In the genomic region with DNA sequence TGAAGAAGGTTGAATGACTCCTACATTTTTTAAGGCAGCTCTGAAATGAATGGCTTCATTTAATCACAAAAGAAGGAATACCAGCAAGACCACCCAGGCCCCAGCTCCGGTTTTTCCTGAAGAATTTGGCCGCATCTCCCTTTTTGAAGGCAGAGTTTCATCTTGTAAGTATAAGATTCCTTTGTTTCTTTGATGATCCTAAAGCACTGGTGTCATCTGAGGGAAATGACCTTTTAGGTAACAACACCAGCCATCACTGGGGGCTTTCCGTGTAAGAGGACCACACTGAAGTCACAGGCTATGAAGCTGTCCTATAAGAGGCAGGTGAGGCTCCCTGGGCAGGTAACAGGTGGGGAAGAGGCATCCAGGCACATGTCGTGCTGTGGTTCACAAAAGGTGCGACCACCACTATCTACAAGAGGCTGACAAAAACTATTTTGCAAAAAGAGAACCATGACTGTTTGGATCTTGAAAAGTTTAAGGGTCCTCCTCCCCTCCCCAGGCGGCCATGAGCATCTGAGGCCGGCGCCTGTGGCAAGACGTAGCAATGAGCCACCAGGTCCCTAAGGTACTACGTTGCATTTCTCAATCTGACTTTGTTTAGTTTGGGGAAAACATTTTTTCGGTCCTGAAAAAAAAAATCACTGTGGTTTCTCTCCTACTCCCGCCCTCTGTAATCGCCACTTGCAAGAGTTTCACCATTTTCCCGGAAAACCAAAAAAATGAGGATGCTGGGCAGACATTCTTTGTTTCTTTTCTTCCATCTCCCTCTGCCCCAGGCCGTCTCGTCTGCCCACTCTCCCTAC, we compare ENCODE assay signal across 13 cellular contexts. TPM values are rescaled to one million over a fixed set of nuclear protein-coding genes. Genes with fewer than 3 reads are reported as not detected.
DNase-seq lines count a peak whose midpoint lies in the region; ATAC-seq and TF ChIP-seq lines count a peak whose summit lies in the region.
"Had no signal": no experiment of that assay in that cellular context is flagged by ENCODE, and none has a peak within 500 bp of the region (broad histone marks: within the 10 kb centered on the region; RNA-seq: fewer than 3 reads in every experiment).

No MANE protein-coding gene starts in this region.

- H3K79me1 ChIP-seq in H9 (ENCODE audit: insufficient read depth, low read depth, low read length, poor library complexity, severe bottlenecking) = no peaks in the 10 kb centered on the region

- H3T11ph ChIP-seq in H9 (ENCODE audit: low read length) = no peak overlapping the region

- no peak overlapping the region for H3K4me2 ChIP-seq in H9 (ENCODE audit: insufficient read depth, insufficient read length, low read length)

- no peak overlapping the region for H3K4ac ChIP-seq in H9 (ENCODE audit: low read depth, low read length)

- no peaks in the 10 kb centered on the region for H3K36me3 Mint-ChIP-seq in H9 (ENCODE audit: insufficient read depth in 1 of 3, low read depth in 3 of 3)
- no peaks in the 10 kb centered on the region for H3K36me3 Mint-ChIP-seq in T-helper 17 cell (ENCODE audit: low read depth)
- no peaks in the 10 kb centered on the region for H3K36me3 Mint-ChIP-seq in stimulated activated memory B cell treated with anti-CD40 and anti-IgM and Interleukin-4, amounts not matched to agents 10 μg/mL and 1 μg/mL and 100 μg/mL, for 72 hours
- H3K36me3 Mint-ChIP-seq in activated naive CD8-positive, alpha-beta T cell treated with anti-CD3 and anti-CD28 coated beads, Interleukin-2, amount 50 U/mL, for 24 hours (ENCODE audit: low read depth) = no peaks in the 10 kb centered on the region
- no peaks in the 10 kb centered on the region for H3K36me3 Mint-ChIP-seq in osteocyte (ENCODE audit: unreplicated experiment)

- no peak overlapping the region for H4K5ac ChIP-seq in H9 (ENCODE audit: insufficient read length, low read depth, low read length)

- H2AK5ac ChIP-seq in H9 (ENCODE audit: insufficient read length, low read length) = no peak overlapping the region

- H3K27me3 Mint-ChIP-seq in H9 (ENCODE audit: low read depth) (peaks cover 4% of the 10 kb centered on the region; the same call in 1 of the 2 replicates), T-helper 17 cell (no peaks in the 10 kb centered on the region), osteocyte (ENCODE audit: unreplicated experiment) (no peaks in the 10 kb centered on the region)
- H3K27me3 Mint-ChIP-seq in stimulated activated memory B cell treated with anti-CD40 and anti-IgM and Interleukin-4, amounts not matched to agents 10 μg/mL and 1 μg/mL and 100 μg/mL, for 72 hours = no peaks in the 10 kb centered on the region
- no peaks in the 10 kb centered on the region for H3K27me3 Mint-ChIP-seq in activated naive CD8-positive, alpha-beta T cell treated with anti-CD3 and anti-CD28 coated beads, Interleukin-2, amount 50 U/mL, for 24 hours

- H3K4me1 ChIP-seq in H9 (ENCODE audit: insufficient read depth, low read length) = peaks cover 12% of the 10 kb centered on the region
- H3K4me1 ChIP-seq: esophagus muscularis mucosa had no signal

- no peaks in the 10 kb centered on the region; a peak in 1 of 5 replicates for H3K9me3 Mint-ChIP-seq in H9
- H3K9me3 Mint-ChIP-seq in stimulated activated memory B cell treated with anti-CD40 and anti-IgM and Interleukin-4, amounts not matched to agents 10 μg/mL and 1 μg/mL and 100 μg/mL, for 72 hours = no peaks in the 10 kb centered on the region
- no peaks in the 10 kb centered on the region for H3K9me3 Mint-ChIP-seq in activated naive CD8-positive, alpha-beta T cell treated with anti-CD3 and anti-CD28 coated beads, Interleukin-2, amount 50 U/mL, for 24 hours
- H3K9me3 Mint-ChIP-seq in osteocyte (ENCODE audit: unreplicated experiment) = no peaks in the 10 kb centered on the region

- H2AFZ ChIP-seq in H9 (ENCODE audit: low read length) = no peak overlapping the region

- no peaks in the 10 kb centered on the region for H3K27me3 ChIP-seq in H9 (ENCODE audit: insufficient read depth, low read length)
- H3K27me3 ChIP-seq: esophagus muscularis mucosa had no signal

- no peaks in the 10 kb centered on the region for H3K79me2 ChIP-seq in H9 (ENCODE audit: insufficient read depth, low read length)

- H3K4me1 Mint-ChIP-seq in H9 (peaks cover 33 to 39% of the 10 kb centered on the region in 2 experiments), T-helper 17 cell (peaks cover 6% of the 10 kb centered on the region), osteocyte (ENCODE audit: unreplicated experiment) (peaks cover 23% of the 10 kb centered on the region)
- peaks cover 16% of the 10 kb centered on the region for H3K4me1 Mint-ChIP-seq in stimulated activated memory B cell treated with anti-CD40 and anti-IgM and Interleukin-4, amounts not matched to agents 10 μg/mL and 1 μg/mL and 100 μg/mL, for 72 hours
- peaks cover 16% of the 10 kb centered on the region for H3K4me1 Mint-ChIP-seq in activated naive CD8-positive, alpha-beta T cell treated with anti-CD3 and anti-CD28 coated beads, Interleukin-2, amount 50 U/mL, for 24 hours

- no peaks in the 10 kb centered on the region for H3K23me2 ChIP-seq in H9 (ENCODE audit: insufficient read length, low read depth, low read length, poor library complexity, severe bottlenecking)

- TF ChIP-seq CTCF in H9 (conservative IDR thresholded peaks at IDR 0.05) = no peak
- no peak for TF ChIP-seq CTCF in fibroblast of mammary gland (conservative IDR thresholded peaks at IDR 0.05; ENCODE audit: control insufficient read depth, insufficient read depth, low read depth, low read length)
- no peak for TF ChIP-seq CTCF in osteocyte (IDR thresholded peaks at IDR 0.05)

- no CpG with 5 or more reads among the region's 16 CpGs for WGBS in H9 (ENCODE audit: extremely low coverage, insufficient read length, low lambda C conversion rate)

- H4K91ac ChIP-seq in H9 (ENCODE audit: insufficient read length, low read depth, low read length) = no peak overlapping the region

- H3K18ac ChIP-seq in H9 (ENCODE audit: insufficient read length, low read depth, low read length) = no peak overlapping the region

- H2BK120ac ChIP-seq in H9 (ENCODE audit: low read depth, low read length, poor library complexity, severe bottlenecking) = no peak overlapping the region

- no peak overlapping the region for H2BK5ac ChIP-seq in H9 (ENCODE audit: insufficient read length, low read length)

- no peaks in the 10 kb centered on the region for H4K20me1 ChIP-seq in H9 (ENCODE audit: control insufficient read depth, insufficient read depth, insufficient read length)

- no peak overlapping the region for H2BK20ac ChIP-seq in H9 (ENCODE audit: low read depth, low read length, poor library complexity, severe bottlenecking)

- H2BK12ac ChIP-seq in H9 (ENCODE audit: insufficient read length, low read depth, low read length) = no peak overlapping the region

- no peak overlapping the region for H3K4me3 ChIP-seq in fibroblast of mammary gland (ENCODE audit: control insufficient read depth, low read depth, low read length)
- H3K4me3 ChIP-seq: esophagus muscularis mucosa had no signal

- H3K9ac ChIP-seq in H9 (ENCODE audit: extremely low read depth, insufficient read length, low read length) = no peak overlapping the region

- H3K14ac ChIP-seq in H9 (ENCODE audit: insufficient read depth, low read length) = no peak overlapping the region

- H3K27ac Mint-ChIP-seq in H9 = peak overlapping the region; percentile 10 to 49 (median 12); a peak in 3 of 7 replicates
- peak overlapping the region; percentile 51 for H3K27ac Mint-ChIP-seq in T-helper 17 cell
- H3K27ac Mint-ChIP-seq in stimulated activated memory B cell treated with anti-CD40 and anti-IgM and Interleukin-4, amounts not matched to agents 10 μg/mL and 1 μg/mL and 100 μg/mL, for 72 hours = peak overlapping the region; percentile 76
- no peak overlapping the region for H3K27ac Mint-ChIP-seq in activated naive CD8-positive, alpha-beta T cell treated with anti-CD3 and anti-CD28 coated beads, Interleukin-2, amount 50 U/mL, for 24 hours
- H3K27ac Mint-ChIP-seq in osteocyte (ENCODE audit: unreplicated experiment) = no peak overlapping the region

- no peak overlapping the region for H3K56ac ChIP-seq in H9 (ENCODE audit: insufficient read length, low read depth, low read length)

- H3K27ac ChIP-seq in H9 (ENCODE audit: insufficient read length, low read depth, low read length) = no peak overlapping the region
- H3K27ac ChIP-seq: esophagus muscularis mucosa had no signal

- H3K9me3 ChIP-seq in H9 (ENCODE audit: control insufficient read depth, low read depth, low read length) = no peaks in the 10 kb centered on the region
- H3K9me3 ChIP-seq in T-helper 17 cell (ENCODE audit: control insufficient read depth, low read length, poor library complexity, severe bottlenecking) = no peaks in the 10 kb centered on the region
- H3K9me3 ChIP-seq: esophagus muscularis mucosa had no signal

- no peak for ATAC-seq in T-helper 17 cell
- ATAC-seq in stimulated activated memory B cell treated with anti-CD40 and anti-IgM and Interleukin-4, amounts not matched to agents 10 μg/mL and 1 μg/mL and 100 μg/mL, for 72 hours = no peak
- no peak for ATAC-seq in activated naive CD8-positive, alpha-beta T cell treated with anti-CD3 and anti-CD28 coated beads, Interleukin-2, amount 50 U/mL, for 24 hours

- H4K8ac ChIP-seq in H9 (replicated peaks; ENCODE audit: insufficient read length, low read depth, low read length) = no peak overlapping the region

- no peak overlapping the region for H2BK15ac ChIP-seq in H9 (ENCODE audit: low read depth, low read length)

- H3K4me3 Mint-ChIP-seq in H9 (no peak overlapping the region), T-helper 17 cell (no peak overlapping the region), osteocyte (ENCODE audit: unreplicated experiment) (no peak overlapping the region)
- no peak overlapping the region for H3K4me3 Mint-ChIP-seq in stimulated activated memory B cell treated with anti-CD40 and anti-IgM and Interleukin-4, amounts not matched to agents 10 μg/mL and 1 μg/mL and 100 μg/mL, for 72 hours
- H3K4me3 Mint-ChIP-seq in activated naive CD8-positive, alpha-beta T cell treated with anti-CD3 and anti-CD28 coated beads, Interleukin-2, amount 50 U/mL, for 24 hours = no peak overlapping the region

- DNase-seq in H9 = no peak
- DNase-seq in T-helper 17 cell = no peak
- peak; percentile 21 for DNase-seq in fibroblast of mammary gland (ENCODE audit: low read depth)
- no peak for DNase-seq in iPS-NIHi11 (ENCODE audit: low spot score)
- DNase-seq in activated naive CD8-positive, alpha-beta T cell treated with anti-CD3 and anti-CD28 coated beads, Interleukin-2, amount 50 U/mL, for 24 hours = no peak
- no peak for DNase-seq in osteocyte (ENCODE audit: extremely low spot score, unreplicated experiment)
- DNase-seq: activated naive CD4-positive, alpha-beta T cell treated with Interleukin-2 at 50 U/mL for 16 hours; cerebellar nuclear complex; NCI-H446 treated with DMSO at 0.1 percent for 48 hours; retina; stimulated activated naive CD8-positive, alpha-beta T cell treated with anti-CD3 and anti-CD28 coated beads, Interleukin-15, Interleukin-2, amounts not matched to agents 100 U/mL and 50 U/mL, for 24 hours had no signal

- H3K23ac ChIP-seq in H9 (ENCODE audit: insufficient read length, low read depth, low read length) = no peak overlapping the region

RNA-seq across cellular contexts. Expression of a gene that starts 46.3 kb away (rescaled TPM):
- total RNA-seq in H9 (2021) (80.2 and 80.3 TPM in 2 replicates), T-helper 17 cell (100 to 1,000 TPM; 463 to 482 TPM), osteocyte (154 and 170 TPM in 2 replicates)

Comparison
In these comparisons a context has a peak if more than half of its experiments do, and no peak if none do; other contexts are left out.
1. H3K27ac Mint-ChIP-seq: peak in H9 (3 of 3), T-helper 17 cell (single experiment) and stimulated activated memory B cell treated with anti-CD40 and anti-IgM and Interleukin-4, amounts not matched to agents 10 μg/mL and 1 μg/mL and 100 μg/mL, for 72 hours (single experiment); none in activated naive CD8-positive, alpha-beta T cell treated with anti-CD3 and anti-CD28 coated beads, Interleukin-2, amount 50 U/mL, for 24 hours (single experiment) and osteocyte (single experiment).